ENCODE assay signal across 23 cellular contexts in the genomic region with DNA sequence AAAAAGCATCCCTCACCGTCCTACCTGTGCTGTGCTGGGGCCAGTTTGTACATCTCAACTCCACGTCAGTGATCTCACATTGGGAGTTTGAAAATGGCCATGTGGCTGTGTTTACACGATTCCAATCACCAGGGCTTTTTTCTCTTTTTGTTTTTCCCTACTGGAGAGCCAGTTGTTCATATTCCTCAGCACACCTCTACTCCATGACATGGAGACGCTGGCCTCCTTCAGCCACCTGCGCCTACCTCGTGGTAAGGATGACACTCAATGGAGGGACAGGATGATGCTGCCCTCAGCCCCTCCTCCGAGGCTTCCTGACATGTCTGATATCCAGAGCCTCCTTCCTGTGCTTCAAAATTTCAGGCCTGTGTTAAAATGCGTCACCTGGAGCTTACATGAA. TPM values are rescaled to one million over a fixed set of nuclear protein-coding genes. Genes with fewer than 3 reads are reported as not detected.
A peak's percentile ranks its signal among the peaks of the same experiment; 100 is the strongest.
DNase-seq lines count a peak whose midpoint lies in the region; ATAC-seq, FAIRE-seq and TF ChIP-seq lines count a peak whose summit lies in the region.
"Had no signal": no experiment of that assay in that cellular context is flagged by ENCODE, and none has a peak within 500 bp of the region (broad histone marks: within the 10 kb centered on the region; RNA-seq: fewer than 3 reads in every experiment).

No MANE protein-coding gene starts in this region.

- peak; percentile 13 for FAIRE-seq in bronchial epithelial cell (lab: Jason Lieb, UNC)
- FAIRE-seq: GM18507 had no signal

- WGBS in hepatocyte (ENCODE audit: low lambda C conversion rate, missing lambda C conversion rate), result 88% methylated on average over 8 of the region's 8 CpGs
- 85 to 95% methylated on average over 8 of the region's 8 CpGs for whole genome bisulfite sequencing in testis, 2 donors

- H3K9me3 Mint-ChIP-seq in osteocyte (ENCODE audit: unreplicated experiment), result no peaks in the 10 kb centered on the region
- H3K9me3 Mint-ChIP-seq: GM23338, H9 had no signal

- H2AFZ ChIP-seq in hepatocyte, result no peak overlapping the region
- H2AFZ ChIP-seq: GM23338 had no signal

- DNase-seq in bronchial epithelial cell (ENCODE audit: low read depth) (no peak), hepatocyte (ENCODE audit: low spot score) (no peak), osteocyte (ENCODE audit: extremely low spot score, unreplicated experiment) (peak; percentile 48), foreskin fibroblast (no peak), testis (no peak)
- no peak for DNase-seq in activated T-cell treated with anti-CD3 and anti-CD28 coated beads, Interleukin-2, amount 50 U/mL, for 48 hours
- DNase-seq: H9; IMR-90; KG1; MG63; NCI-H1105 treated with DMSO at 0.1 percent for 48 hours; NCI-H146; NCI-H1930; NCI-H446; NCI-H524 treated with DMSO at 0.1 percent for 48 hours; NCI-H82; NK-92 treated with Interleukin-12 subunit alpha and Interleukin-12 subunit beta, amount 100 ng/mL, for 24 hours; SK-N-SH had no signal

- TF ChIP-seq CTCF in bronchial epithelial cell (IDR thresholded peaks at IDR 0.05; ENCODE audit: insufficient read depth, low read length, severe bottlenecking) (no peak), hepatocyte (IDR thresholded peaks at IDR 0.05; ENCODE audit: poor library complexity) (no peak), osteocyte (IDR thresholded peaks at IDR 0.05) (no peak), foreskin fibroblast (IDR thresholded peaks at IDR 0.05; ENCODE audit: low read depth, low read length) (no peak), testis (IDR thresholded peaks at IDR 0.05) (no peak)

- no peaks in the 10 kb centered on the region for H3K4me1 Mint-ChIP-seq in osteocyte (ENCODE audit: unreplicated experiment)
- H3K4me1 Mint-ChIP-seq: GM23338 had no signal

- no peak overlapping the region for H3K27ac Mint-ChIP-seq in osteocyte (ENCODE audit: unreplicated experiment)
- H3K27ac Mint-ChIP-seq: GM23338, H9 had no signal

- peaks cover 17% of the 10 kb centered on the region for H3K79me2 ChIP-seq in hepatocyte

- no peak for ATAC-seq in GM21717 (IDR thresholded peaks at IDR 0.05; ENCODE audit: unreplicated experiment)
- ATAC-seq: GM23338, PC-3 had no signal

- H3K27me3 Mint-ChIP-seq in osteocyte (ENCODE audit: unreplicated experiment), result peaks cover 2% of the 10 kb centered on the region

- H3K4me1 ChIP-seq in hepatocyte (ENCODE audit: insufficient read depth) (peaks cover 18% of the 10 kb centered on the region), testis (no peaks in the 10 kb centered on the region)

- H3K4me2 ChIP-seq in hepatocyte, result no peak overlapping the region
- H3K4me2 ChIP-seq: GM23338, SK-N-SH had no signal

- no peaks in the 10 kb centered on the region for H4K20me1 ChIP-seq in hepatocyte (ENCODE audit: insufficient read depth, poor library complexity, severe bottlenecking)

- H3K4me3 ChIP-seq in bronchial epithelial cell (ENCODE audit: low read depth, low read length) (no peak overlapping the region), hepatocyte (no peak overlapping the region), foreskin fibroblast (ENCODE audit: low read depth in 1 of 2, low read length in 2 of 2) (no peak overlapping the region), testis (no peak overlapping the region)
- H3K4me3 ChIP-seq: GM23338, MG63 had no signal

- TF ChIP-seq POLR2A in testis (IDR thresholded peaks at IDR 0.05), result no peak

- H3K4me3 Mint-ChIP-seq in osteocyte (ENCODE audit: unreplicated experiment), result no peak overlapping the region
- H3K4me3 Mint-ChIP-seq: GM23338, H9 had no signal

- H3K36me3 Mint-ChIP-seq in osteocyte (ENCODE audit: unreplicated experiment), result no peaks in the 10 kb centered on the region

- no peaks in the 10 kb centered on the region for H3K9me3 ChIP-seq in hepatocyte (ENCODE audit: low read depth)
- H3K9me3 ChIP-seq in testis, result no peaks in the 10 kb centered on the region
- H3K9me3 ChIP-seq: MG63, SK-N-SH had no signal

- no peaks in the 10 kb centered on the region for H3K9me2 ChIP-seq in hepatocyte (replicated peaks; ENCODE audit: insufficient read depth)
- H3K9me2 ChIP-seq: SK-N-SH had no signal

- H3K27ac ChIP-seq in hepatocyte (peak overlapping the region; percentile 94), testis (no peak overlapping the region)

- H3K27me3 ChIP-seq in bronchial epithelial cell (ENCODE audit: control insufficient read depth, insufficient read depth, low read length) (no peaks in the 10 kb centered on the region), hepatocyte (no peaks in the 10 kb centered on the region), testis (no peaks in the 10 kb centered on the region)
- H3K27me3 ChIP-seq: MG63 had no signal

- intact Hi-C loops in testis (cut with DNase I; ENCODE audit: low total_unique reads), result no loop called here

- H3K36me3 ChIP-seq in bronchial epithelial cell (ENCODE audit: control insufficient read depth, insufficient read depth, low read length), result no peaks in the 10 kb centered on the region
- no peaks in the 10 kb centered on the region for H3K36me3 ChIP-seq in hepatocyte (replicated peaks; ENCODE audit: insufficient read depth, low read depth)
- H3K36me3 ChIP-seq in testis (ENCODE audit: low read depth, missing control alignments), result no peaks in the 10 kb centered on the region
- H3K36me3 ChIP-seq: MG63 had no signal

RNA-seq across cellular contexts. Expression of a gene that starts 10.3 kb away (rescaled TPM):
- total RNA-seq in bronchial epithelial cell, result not detected in 2 replicates
- total RNA-seq in hepatocyte, result 49.0 and 52.8 TPM in 2 replicates
- polyA plus RNA-seq in hepatocyte, result 13.5 and 21.5 TPM in 2 replicates
- total RNA-seq in osteocyte, result not detected in 2 replicates
- under 1 TPM in 1 of 2 donors, not detected in 1; 0.55 TPM for total RNA-seq in testis
- polyA plus RNA-seq in testis (ENCODE audit: insufficient read depth, low read depth, low replicate concordance), result not detected
- total RNA-seq: A673, GM23338, H9, IMR-90, PC-3 had no signal
- polyA plus RNA-seq: GM23338, IMR-90 had no signal

RNA-seq across cellular contexts. Expression of a gene that starts 24.5 kb away (rescaled TPM):
- 5.9 and 7.9 TPM in 2 replicates for total RNA-seq in bronchial epithelial cell
- total RNA-seq in hepatocyte, result 4.1 and 10.1 TPM in 2 replicates
- 3.2 and 5.0 TPM in 2 replicates for polyA plus RNA-seq in hepatocyte
- total RNA-seq in osteocyte, result 1.2 and 1.3 TPM in 2 replicates
- total RNA-seq in testis, result 10 to 100 TPM; 15.3 to 26.6 TPM
- polyA plus RNA-seq in testis (ENCODE audit: insufficient read depth, low read depth, low replicate concordance), result 10.0 TPM

Comparison
In these comparisons a context has a peak if more than half of its experiments do, and no peak if none do; other contexts are left out.
1. RNA of a gene that starts 10.3 kb away (total RNA-seq): 49.0 to 52.8 TPM in hepatocyte; 0.55 TPM in testis, not detected in bronchial epithelial cell and not detected in osteocyte; every median in the first group is over 10 times any median in the second.